In the genomic region with DNA sequence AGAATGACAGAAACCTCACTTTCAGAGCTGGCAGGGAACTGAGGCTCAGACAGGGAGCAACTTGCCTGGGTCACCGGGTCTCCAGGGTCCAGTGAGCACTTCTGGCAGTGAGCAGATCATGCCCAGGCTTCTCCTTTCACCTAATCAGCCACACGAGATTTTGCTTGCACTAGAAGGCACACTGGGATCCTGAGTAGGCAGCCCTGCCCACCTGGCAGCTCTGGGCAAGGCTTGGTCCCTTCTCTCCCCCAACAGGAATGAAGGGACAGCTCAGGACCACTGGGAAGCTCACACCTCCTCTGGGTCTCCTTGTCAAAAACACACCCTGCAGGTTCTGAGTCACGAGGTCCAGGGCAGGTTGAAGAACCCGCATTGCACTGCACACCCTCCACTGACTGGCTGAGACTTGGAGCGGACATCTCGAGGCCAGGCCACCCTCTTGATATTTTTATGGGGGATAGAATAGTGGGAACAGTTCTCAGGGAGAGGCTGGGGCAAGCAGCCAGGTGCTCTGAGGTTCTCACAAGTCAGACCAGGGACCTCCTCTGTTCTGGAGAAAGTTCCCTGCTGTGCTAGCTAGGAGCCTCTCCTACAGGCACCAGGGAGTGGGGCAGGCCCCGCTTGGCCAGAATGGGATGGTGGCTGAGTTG, we compare ENCODE assay signal across 1 cellular context.
A peak's percentile ranks its signal among the peaks of the same experiment; 100 is the strongest.
TF ChIP-seq lines count a peak whose summit lies in the region.

No MANE protein-coding gene starts in this region.

TF ChIP-seq in Ishikawa, 13 proteins besides CTCF, POLR2A, EP300 and RAD21 (continued from another document):
- TF ChIP-seq, protein P1, sequence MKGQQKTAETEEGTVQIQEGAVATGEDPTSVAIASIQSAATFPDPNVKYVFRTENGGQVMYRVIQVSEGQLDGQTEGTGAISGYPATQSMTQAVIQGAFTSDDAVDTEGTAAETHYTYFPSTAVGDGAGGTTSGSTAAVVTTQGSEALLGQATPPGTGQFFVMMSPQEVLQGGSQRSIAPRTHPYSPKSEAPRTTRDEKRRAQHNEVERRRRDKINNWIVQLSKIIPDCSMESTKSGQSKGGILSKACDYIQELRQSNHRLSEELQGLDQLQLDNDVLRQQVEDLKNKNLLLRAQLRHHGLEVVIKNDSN (IDR thresholded peaks at IDR 0.05), result peak; percentile 48
- no peak for TF ChIP-seq ZBTB7A (IDR thresholded peaks at IDR 0.05; ENCODE audit: low read depth)
- TF ChIP-seq, protein P2, sequence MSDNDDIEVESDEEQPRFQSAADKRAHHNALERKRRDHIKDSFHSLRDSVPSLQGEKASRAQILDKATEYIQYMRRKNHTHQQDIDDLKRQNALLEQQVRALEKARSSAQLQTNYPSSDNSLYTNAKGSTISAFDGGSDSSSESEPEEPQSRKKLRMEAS (IDR thresholded peaks at IDR 0.05), result peak; percentile 18; the same call in 1 of the 2 replicates
